In genomic region chrX:45508459-45508858, GRCh38 we compare ENCODE assay signal across 16 cellular contexts.
DNase-seq lines count a peak whose midpoint lies in the region; ATAC-seq and TF ChIP-seq lines count a peak whose summit lies in the region.
"Had no signal": no experiment of that assay in that cellular context is flagged by ENCODE, and none has a peak within 500 bp of the region (broad histone marks: within the 10 kb centered on the region; RNA-seq: fewer than 3 reads in every experiment).

No MANE protein-coding gene starts in this region.

- no peak for ATAC-seq in activated CD8-positive, alpha-beta memory T cell treated with anti-CD3 and anti-CD28 coated beads, Interleukin-2, amount 10 ng/mL, durations not matched to agents 7 days and 5 days
- ATAC-seq in GM21423 (IDR thresholded peaks at IDR 0.05; ENCODE audit: unreplicated experiment): no peak
- ATAC-seq: left lung; naive thymus-derived CD8-positive, alpha-beta T cell had no signal

- H3K36me3 Mint-ChIP-seq in activated CD8-positive, alpha-beta memory T cell treated with anti-CD3 and anti-CD28 coated beads, Interleukin-2, amount 10 ng/mL, durations not matched to agents 7 days and 5 days: no peaks in the 10 kb centered on the region
- H3K36me3 Mint-ChIP-seq: naive thymus-derived CD8-positive, alpha-beta T cell had no signal

- H3K4me1 Mint-ChIP-seq in activated CD8-positive, alpha-beta memory T cell treated with anti-CD3 and anti-CD28 coated beads, Interleukin-2, amount 10 ng/mL, durations not matched to agents 7 days and 5 days: no peaks in the 10 kb centered on the region

- no peak overlapping the region for H2AFZ ChIP-seq in fibroblast of lung (ENCODE audit: low read length)

- TF ChIP-seq CTCF in fibroblast of lung (conservative IDR thresholded peaks at IDR 0.05 in 1 of 2, IDR thresholded peaks at IDR 0.05 in 1 of 2; ENCODE audit: low read depth in 1 of 2, low read length in 2 of 2): no peak

- peak overlapping the region; percentile 53 for H3K27ac ChIP-seq in fibroblast of lung (ENCODE audit: insufficient read depth, low read length)
- peak overlapping the region; percentile 68 for H3K27ac ChIP-seq in rectal smooth muscle tissue (ENCODE audit: low read depth, low read length)
- H3K27ac ChIP-seq: suprapubic skin had no signal

- H3K9ac ChIP-seq in fibroblast of lung (ENCODE audit: insufficient read depth, low read length): no peak overlapping the region
- H3K9ac ChIP-seq in rectal smooth muscle tissue (ENCODE audit: low read length): no peak overlapping the region

- no peaks in the 10 kb centered on the region for H4K20me1 ChIP-seq in fibroblast of lung (ENCODE audit: control insufficient read depth, extremely low read depth, insufficient read depth, low read length)

- no peak overlapping the region for H3K4me2 ChIP-seq in fibroblast of lung (ENCODE audit: extremely low read depth, insufficient read depth, low read length)

- H3K9me3 ChIP-seq in fibroblast of lung (ENCODE audit: control insufficient read depth, insufficient read depth, low read depth, low read length): no peaks in the 10 kb centered on the region
- H3K9me3 ChIP-seq: left lung, suprapubic skin had no signal

- H3K27me3 Mint-ChIP-seq in activated CD8-positive, alpha-beta memory T cell treated with anti-CD3 and anti-CD28 coated beads, Interleukin-2, amount 10 ng/mL, durations not matched to agents 7 days and 5 days: no peaks in the 10 kb centered on the region
- H3K27me3 Mint-ChIP-seq: naive thymus-derived CD8-positive, alpha-beta T cell had no signal

- H3K4me3 ChIP-seq in fibroblast of lung (replicated peaks in 1 of 4; ENCODE audit: control extremely low read depth in 1 of 4, insufficient read depth in 1 of 4, low read depth in 3 of 4, low read length in 4 of 4) (no peak overlapping the region), rectal smooth muscle tissue (ENCODE audit: low read length) (no peak overlapping the region)
- H3K4me3 ChIP-seq: left lung, suprapubic skin had no signal

- DNase-seq in ELR (ENCODE audit: low read depth) (peak; percentile 53), NCI-H69 (lab: John Stamatoyannopoulos, UW) (peak; percentile 6), fibroblast of lung (ENCODE audit: low read depth in 2 of 2) (peak in 1 of 2 donors; percentile 34), GDM1 (lab: John Stamatoyannopoulos, UW) (no peak)
- no peak for DNase-seq in activated CD8-positive, alpha-beta memory T cell treated with anti-CD3 and anti-CD28 coated beads, Interleukin-2, amount 10 ng/mL, durations not matched to agents 7 days and 5 days
- DNase-seq: activated effector memory CD4-positive, alpha-beta T cell treated with anti-CD3 and anti-CD28 coated beads, Interleukin-2, amount 50 U/mL, for 16 hours; aorta; C1 segment of cervical spinal cord; left lung; naive thymus-derived CD8-positive, alpha-beta T cell; NCI-H187; NCI-H510A had no signal

- H3K36me3 ChIP-seq in fibroblast of lung (ENCODE audit: control insufficient read depth, insufficient read depth, low read length) (no peaks in the 10 kb centered on the region), rectal smooth muscle tissue (ENCODE audit: control insufficient read depth, insufficient read depth, low read length) (no peaks in the 10 kb centered on the region)
- H3K36me3 ChIP-seq: left lung, suprapubic skin had no signal

- H3K79me2 ChIP-seq in fibroblast of lung (ENCODE audit: control insufficient read depth, insufficient read depth, low read length): no peaks in the 10 kb centered on the region

- H3K27me3 ChIP-seq in fibroblast of lung (ENCODE audit: control insufficient read depth, insufficient read depth, low read length) (no peaks in the 10 kb centered on the region), rectal smooth muscle tissue (ENCODE audit: control insufficient read depth, insufficient read depth, low read length) (peaks cover 6% of the 10 kb centered on the region)
- H3K27me3 ChIP-seq: left lung, suprapubic skin had no signal

- H3K4me1 ChIP-seq in fibroblast of lung (ENCODE audit: control insufficient read depth, extremely low read depth, insufficient read depth, low read length) (peaks cover 15% of the 10 kb centered on the region), rectal smooth muscle tissue (ENCODE audit: control insufficient read depth, insufficient read depth, low read length) (peaks cover 16% of the 10 kb centered on the region)
- H3K4me1 ChIP-seq: left lung had no signal

- CTCF ChIA-PET in activated CD8-positive, alpha-beta memory T cell treated with anti-CD3 and anti-CD28 coated beads, Interleukin-2, amount 10 ng/mL, durations not matched to agents 7 days and 5 days (lab: Charles Lee): no interaction called here

- no peaks in the 10 kb centered on the region for H3K9me3 Mint-ChIP-seq in activated CD8-positive, alpha-beta memory T cell treated with anti-CD3 and anti-CD28 coated beads, Interleukin-2, amount 10 ng/mL, durations not matched to agents 7 days and 5 days (ENCODE audit: low read depth)
- H3K9me3 Mint-ChIP-seq: dendritic cell treated with granulocyte-macrophage colony-stimulating factor and Interleukin-4, amounts not matched to agents 40 ng/mL and 50 ng/mL, for 4 days had no signal

- H3K4me3 Mint-ChIP-seq in activated CD8-positive, alpha-beta memory T cell treated with anti-CD3 and anti-CD28 coated beads, Interleukin-2, amount 10 ng/mL, durations not matched to agents 7 days and 5 days: no peak overlapping the region
- H3K4me3 Mint-ChIP-seq: dendritic cell treated with granulocyte-macrophage colony-stimulating factor and Interleukin-4, amounts not matched to agents 40 ng/mL and 50 ng/mL, for 4 days; naive thymus-derived CD8-positive, alpha-beta T cell had no signal

- H3K27ac Mint-ChIP-seq in activated CD8-positive, alpha-beta memory T cell treated with anti-CD3 and anti-CD28 coated beads, Interleukin-2, amount 10 ng/mL, durations not matched to agents 7 days and 5 days: no peak overlapping the region
- H3K27ac Mint-ChIP-seq: dendritic cell treated with granulocyte-macrophage colony-stimulating factor and Interleukin-4, amounts not matched to agents 40 ng/mL and 50 ng/mL, for 4 days; naive thymus-derived CD8-positive, alpha-beta T cell had no signal

Comparison
In these comparisons a context has a peak if more than half of its experiments do, and no peak if none do; other contexts are left out.
1. DNase-seq: peak in ELR (single experiment) and NCI-H69 (single experiment); none in activated CD8-positive, alpha-beta memory T cell treated with anti-CD3 and anti-CD28 coated beads, Interleukin-2, amount 10 ng/mL, durations not matched to agents 7 days and 5 days (single experiment) and GDM1 (single experiment).